Comparison of ENCODE assay signal across 9 cellular contexts in the genomic region with DNA sequence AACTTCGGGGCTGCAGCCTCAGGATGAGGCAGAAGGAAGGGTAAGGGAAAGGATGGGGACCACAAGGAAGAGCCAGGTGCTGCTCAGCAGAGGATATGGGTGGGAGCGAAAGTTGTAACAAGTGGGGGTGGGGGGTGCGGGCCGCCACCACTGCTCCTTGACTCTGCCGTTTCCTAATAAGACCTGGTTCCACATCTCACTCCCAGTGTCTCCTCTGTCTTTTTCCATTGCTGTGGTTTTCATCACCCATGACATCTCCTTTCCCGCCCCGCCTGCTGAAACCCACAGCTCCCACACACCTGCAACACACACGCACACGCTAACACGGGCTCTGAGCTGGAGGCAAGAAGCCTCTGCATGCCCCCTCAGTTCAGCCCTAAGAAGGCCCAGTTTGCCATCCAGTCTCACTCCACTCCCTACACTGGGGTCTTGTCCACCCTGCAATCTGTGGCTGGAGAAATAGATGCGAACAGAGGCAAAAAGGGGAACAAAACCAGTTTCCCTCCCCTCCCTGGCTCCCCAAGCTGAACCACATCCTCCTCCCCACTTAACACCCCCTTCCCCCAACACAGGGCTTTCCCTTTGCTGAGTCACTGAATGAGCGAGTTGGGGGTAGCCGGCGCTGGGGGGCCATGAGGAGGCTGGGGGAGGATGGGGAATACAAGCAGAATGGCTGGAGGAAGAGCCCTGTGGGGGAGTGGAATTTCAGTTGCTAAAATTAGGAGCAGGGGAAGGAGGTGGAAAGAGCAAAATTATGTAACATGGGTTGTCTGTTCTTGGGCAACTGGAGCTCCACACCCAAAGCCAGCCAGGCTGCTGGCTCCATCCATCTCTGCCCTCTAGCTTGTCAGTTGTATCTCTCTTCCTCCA. TPM values are rescaled to one million over a fixed set of nuclear protein-coding genes. Genes with fewer than 3 reads are reported as not detected.
A peak's percentile ranks its signal among the peaks of the same experiment; 100 is the strongest.
DNase-seq lines count a peak whose midpoint lies in the region; FAIRE-seq and TF ChIP-seq lines count a peak whose summit lies in the region.
"Had no signal": no experiment of that assay in that cellular context is flagged by ENCODE, and none has a peak within 500 bp of the region (broad histone marks: within the 10 kb centered on the region; RNA-seq: fewer than 3 reads in every experiment).

No MANE protein-coding gene starts in this region.

- dilution Hi-C loops in endothelial cell of umbilical vein (cut with MboI; ENCODE audit: extremely low pct_ligation_motif_present, low sequenced_read_pairs), result no loop called here

- H3K4me1 ChIP-seq in endothelial cell of umbilical vein (ENCODE audit: control insufficient read depth, extremely low read depth, insufficient read depth, low read length) (peaks cover 67% of the 10 kb centered on the region), osteoblast (ENCODE audit: insufficient read depth, low read length) (peaks cover 36% of the 10 kb centered on the region)

- intact Hi-C loops in endothelial cell of umbilical vein (cut with micrococcal nuclease), result no loop called here

- FAIRE-seq in endothelial cell of umbilical vein (lab: Jason Lieb, UNC), result peak; percentile 63
- FAIRE-seq: A204.1 had no signal

- POLR2A ChIA-PET in endothelial cell of umbilical vein (lab: Charles Lee), result interaction anchor here (0.8 kb wide), 1 partner anchor 22 kb away, joined by 3 read pairs; no protein-coding TSS in a partner anchor

- DNase-seq in activated CD4-positive, CD25-positive, alpha-beta regulatory T cell (lab: John Stamatoyannopoulos, UW), result peak in 3 of 4 experiments; percentile 26 to 41 (median 32)
- no peak for DNase-seq in activated CD4-positive, CD25-positive, alpha-beta regulatory T cell treated with anti-CD3 and anti-CD28 coated beads, Interleukin-2, amount 50 U/mL, for 72 hours
- peak; percentile 72 to 81 for DNase-seq in activated CD4-positive, alpha-beta T cell treated with anti-CD3 and anti-CD28 coated beads for 4 hours
- peak; percentile 46 for DNase-seq in endothelial cell of umbilical vein (ENCODE audit: low read depth, low spot score)
- peak; percentile 65 for DNase-seq in osteoblast (ENCODE audit: insufficient read length, low spot score, missing footprints)
- DNase-seq in HUDEP-2 (lab: John Stamatoyannopoulos, UW; ENCODE audit: unreplicated experiment in 76 of 76), result no peak
- no peak for DNase-seq in NCI-H1048 (lab: John Stamatoyannopoulos, UW)
- DNase-seq in type B pancreatic cell (ENCODE audit: extremely low spot score, unreplicated experiment), result no peak

- H3K27me3 Mint-ChIP-seq in type B pancreatic cell, result peaks cover 2% of the 10 kb centered on the region

- H2AFZ ChIP-seq in endothelial cell of umbilical vein (ENCODE audit: low read depth, low read length) (no peak overlapping the region), osteoblast (ENCODE audit: low read length) (no peak overlapping the region)

- H3K9me3 ChIP-seq in endothelial cell of umbilical vein (replicated peaks; ENCODE audit: control insufficient read depth, insufficient read depth, low read length), result no peaks in the 10 kb centered on the region
- H3K9me3 ChIP-seq in osteoblast (ENCODE audit: low read depth, low read length), result no peaks in the 10 kb centered on the region

- H4K20me1 ChIP-seq in endothelial cell of umbilical vein (replicated peaks; ENCODE audit: control insufficient read depth, extremely low read depth, insufficient read depth, low read length) (no peaks in the 10 kb centered on the region), osteoblast (ENCODE audit: insufficient read depth, low read length) (no peaks in the 10 kb centered on the region)

- H3K27me3 ChIP-seq in endothelial cell of umbilical vein (ENCODE audit: control insufficient read depth in 2 of 2, insufficient read depth in 2 of 2, low read length in 2 of 2) (no peaks in the 10 kb centered on the region), osteoblast (ENCODE audit: insufficient read depth, low read length) (no peaks in the 10 kb centered on the region)

- peaks cover 2 to 10% of the 10 kb centered on the region in 2 experiments for H3K36me3 ChIP-seq in endothelial cell of umbilical vein (ENCODE audit: control insufficient read depth in 2 of 2, extremely low read depth in 1 of 2, insufficient read depth in 2 of 2, low read length in 2 of 2)
- peaks cover 9% of the 10 kb centered on the region for H3K36me3 ChIP-seq in osteoblast (ENCODE audit: insufficient read depth, low read length)

- no TSS peak for BruUV-seq in endothelial cell of umbilical vein (replicated peaks; lab: Mats Ljungman, UMichigan)

- H3K9me3 Mint-ChIP-seq in type B pancreatic cell, result no peaks in the 10 kb centered on the region

- H3K79me2 ChIP-seq in endothelial cell of umbilical vein (ENCODE audit: control insufficient read depth, insufficient read depth, low read length) (peaks cover 7% of the 10 kb centered on the region), osteoblast (ENCODE audit: insufficient read depth, low read length) (peaks cover 5% of the 10 kb centered on the region)

- TF ChIP-seq CTCF in endothelial cell of umbilical vein (IDR thresholded peaks at IDR 0.05; ENCODE audit: extremely low read depth in 1 of 2, insufficient read depth in 1 of 2, low read depth in 1 of 2, low read length in 2 of 2) (no peak), osteoblast (IDR thresholded peaks at IDR 0.05; ENCODE audit: extremely low read depth, low read depth, low read length) (no peak), type B pancreatic cell (conservative IDR thresholded peaks at IDR 0.05) (no peak)

- CTCF ChIA-PET in endothelial cell of umbilical vein (lab: Charles Lee), result interaction anchor here (1.5 to 31.0 kb wide), 3 partner anchors 8 to 30 kb away, joined by 5 to 1517 read pairs (median 31); partner anchors contain the start of genes LST1, LTB, NCR3 and NFKBIL1

- no peak overlapping the region for H3K4me3 Mint-ChIP-seq in type B pancreatic cell

- TF ChIP-seq POLR2A in endothelial cell of umbilical vein (IDR thresholded peaks at IDR 0.05; ENCODE audit: low read depth, low read length), result no peak

- H3K4me3 ChIP-seq in endothelial cell of umbilical vein (replicated peaks in 1 of 3; ENCODE audit: insufficient read depth in 1 of 3, low read depth in 1 of 3, low read length in 3 of 3) (no peak overlapping the region), osteoblast (ENCODE audit: insufficient read depth, low read length) (no peak overlapping the region)

- peak overlapping the region; percentile 98 for H3K27ac ChIP-seq in endothelial cell of umbilical vein (ENCODE audit: insufficient read depth, low read depth, low read length)
- peak overlapping the region; percentile 64 for H3K27ac ChIP-seq in osteoblast (ENCODE audit: low read depth, low read length)

- no peak overlapping the region for H3K27ac Mint-ChIP-seq in type B pancreatic cell

- no peaks in the 10 kb centered on the region for H3K4me1 Mint-ChIP-seq in type B pancreatic cell (ENCODE audit: unreplicated experiment)

- H3K4me2 ChIP-seq in endothelial cell of umbilical vein (ENCODE audit: insufficient read depth, low read length) (peak overlapping the region; percentile 90), osteoblast (ENCODE audit: insufficient read depth, low read length) (peak overlapping the region; percentile 44)

- peaks cover 13% of the 10 kb centered on the region for H3K36me3 Mint-ChIP-seq in type B pancreatic cell

- no peaks in the 10 kb centered on the region for H3K9me1 ChIP-seq in endothelial cell of umbilical vein (replicated peaks; ENCODE audit: control insufficient read depth, extremely low read depth, insufficient read depth, low read length)

- peak overlapping the region; percentile 82 for H3K9ac ChIP-seq in endothelial cell of umbilical vein (replicated peaks; ENCODE audit: extremely low read depth, insufficient read depth, low read length)

RNA-seq across cellular contexts. Expression of gene NFKBIL1, which starts 11.5 kb away (rescaled TPM):
- total RNA-seq in endothelial cell of umbilical vein (14.6 and 15.5 TPM in 2 replicates), osteoblast (43.6 and 56.8 TPM in 2 replicates), type B pancreatic cell (ENCODE audit: low replicate concordance) (21.1 and 24.2 TPM in 2 replicates)
- 9.9 and 14.2 TPM in 2 replicates for polyA plus RNA-seq in endothelial cell of umbilical vein
- 7.1 and 11.2 TPM in 2 replicates for polyA plus RNA-seq in endothelial cell of umbilical vein (2011; cell fraction: cytosol; rRNA removed)
- 8.1 and 8.5 TPM in 2 replicates for polyA plus RNA-seq in endothelial cell of umbilical vein (2011; cell fraction: nucleus; rRNA removed)
- polyA plus RNA-seq in endothelial cell of umbilical vein (2012), result 8.4 and 10.2 TPM in 2 replicates
- 5.2 TPM in 2 replicates for polyA minus RNA-seq in endothelial cell of umbilical vein
- 13.5 TPM for polyA minus RNA-seq in endothelial cell of umbilical vein (2011; cell fraction: cytosol; rRNA and poly(A)+ RNA removed)
- polyA minus RNA-seq in endothelial cell of umbilical vein (2011; cell fraction: nucleus; rRNA and poly(A)+ RNA removed), result 2.8 and 9.3 TPM in 2 replicates

RNA-seq across cellular contexts. Expression of gene ATP6V1G2, which starts 12.5 kb away (rescaled TPM):
- total RNA-seq in endothelial cell of umbilical vein, result 0.84 and 1.4 TPM in 2 replicates
- polyA plus RNA-seq in endothelial cell of umbilical vein, result 0.64 and 0.70 TPM in 2 replicates
- 0.63 and 0.66 TPM in 2 replicates for polyA plus RNA-seq in endothelial cell of umbilical vein (2011; cell fraction: cytosol; rRNA removed)
- polyA plus RNA-seq in endothelial cell of umbilical vein (2011; cell fraction: nucleus; rRNA removed), result 2.7 and 4.2 TPM in 2 replicates
- polyA plus RNA-seq in endothelial cell of umbilical vein (2012), result 0.49 and 0.70 TPM in 2 replicates
- polyA minus RNA-seq in endothelial cell of umbilical vein, result 0.15 and 3.6 TPM in 2 replicates
- not detected for polyA minus RNA-seq in endothelial cell of umbilical vein (2011; cell fraction: cytosol; rRNA and poly(A)+ RNA removed)
- polyA minus RNA-seq in endothelial cell of umbilical vein (2011; cell fraction: nucleus; rRNA and poly(A)+ RNA removed), result 1.1 and 1.5 TPM in 2 replicates
- total RNA-seq in osteoblast, result 2.2 and 2.9 TPM in 2 replicates
- 1.6 and 5.9 TPM in 2 replicates for total RNA-seq in type B pancreatic cell (ENCODE audit: low replicate concordance)

RNA-seq across cellular contexts. Expression of gene LTA, which starts 13.2 kb away (rescaled TPM):
- total RNA-seq in endothelial cell of umbilical vein (0.46 TPM in 1 of 2 replicates, not detected in the other), osteoblast (not detected in 2 replicates), type B pancreatic cell (ENCODE audit: low replicate concordance) (0.22 TPM in 1 of 2 replicates, not detected in the other)
- polyA plus RNA-seq in endothelial cell of umbilical vein, result 0.08 TPM in 1 of 2 replicates, not detected in the other
- 0.08 TPM in 1 of 2 replicates, not detected in the other for polyA plus RNA-seq in endothelial cell of umbilical vein (2011; cell fraction: cytosol; rRNA removed)
- 0.13 and 0.15 TPM in 2 replicates for polyA plus RNA-seq in endothelial cell of umbilical vein (2011; cell fraction: nucleus; rRNA removed)
- not detected in 2 replicates for polyA plus RNA-seq in endothelial cell of umbilical vein (2012)
- polyA minus RNA-seq in endothelial cell of umbilical vein, result 0.27 TPM in 1 of 2 replicates, not detected in the other
- polyA minus RNA-seq in endothelial cell of umbilical vein (2011; cell fraction: cytosol; rRNA and poly(A)+ RNA removed), result not detected
- polyA minus RNA-seq in endothelial cell of umbilical vein (2011; cell fraction: nucleus; rRNA and poly(A)+ RNA removed), result not detected in 2 replicates

RNA-seq across cellular contexts. Expression of gene TNF, which starts 16.5 kb away (rescaled TPM):
- total RNA-seq in endothelial cell of umbilical vein (not detected in 2 replicates), osteoblast (not detected in 2 replicates), type B pancreatic cell (ENCODE audit: low replicate concordance) (not detected in 2 replicates)
- polyA plus RNA-seq in endothelial cell of umbilical vein, result not detected in 2 replicates
- polyA plus RNA-seq in endothelial cell of umbilical vein (2011; cell fraction: cytosol; rRNA removed), result not detected in 2 replicates
- polyA plus RNA-seq in endothelial cell of umbilical vein (2011; cell fraction: nucleus; rRNA removed), result not detected in 2 replicates
- not detected in 2 replicates for polyA plus RNA-seq in endothelial cell of umbilical vein (2012)
- not detected in 2 replicates for polyA minus RNA-seq in endothelial cell of umbilical vein
- polyA minus RNA-seq in endothelial cell of umbilical vein (2011; cell fraction: cytosol; rRNA and poly(A)+ RNA removed), result not detected
- not detected in 2 replicates for polyA minus RNA-seq in endothelial cell of umbilical vein (2011; cell fraction: nucleus; rRNA and poly(A)+ RNA removed)

RNA-seq across cellular contexts. Expression of gene DDX39B, which starts 17.1 kb away (rescaled TPM):
- total RNA-seq in endothelial cell of umbilical vein, result 453 and 481 TPM in 2 replicates
- 722 and 766 TPM in 2 replicates for polyA plus RNA-seq in endothelial cell of umbilical vein
- polyA plus RNA-seq in endothelial cell of umbilical vein (2011; cell fraction: cytosol; rRNA removed), result 462 and 465 TPM in 2 replicates
- polyA plus RNA-seq in endothelial cell of umbilical vein (2011; cell fraction: nucleus; rRNA removed), result 1,430 and 1,543 TPM in 2 replicates
- polyA plus RNA-seq in endothelial cell of umbilical vein (2012), result 283 and 357 TPM in 2 replicates
- polyA minus RNA-seq in endothelial cell of umbilical vein, result 941 and 1,099 TPM in 2 replicates
- polyA minus RNA-seq in endothelial cell of umbilical vein (2011; cell fraction: cytosol; rRNA and poly(A)+ RNA removed), result 284 TPM
- 394 and 502 TPM in 2 replicates for polyA minus RNA-seq in endothelial cell of umbilical vein (2011; cell fraction: nucleus; rRNA and poly(A)+ RNA removed)
- total RNA-seq in osteoblast, result 240 and 262 TPM in 2 replicates
- 410 and 636 TPM in 2 replicates for total RNA-seq in type B pancreatic cell (ENCODE audit: low replicate concordance)

Comparison
In these comparisons a context has a peak if more than half of its experiments do, and no peak if none do; other contexts are left out.
1. DNase-seq: peak in activated CD4-positive, CD25-positive, alpha-beta regulatory T cell (3 of 4), activated CD4-positive, alpha-beta T cell treated with anti-CD3 and anti-CD28 coated beads for 4 hours (2 of 2), endothelial cell of umbilical vein (single experiment) and osteoblast (single experiment); none in activated CD4-positive, CD25-positive, alpha-beta regulatory T cell treated with anti-CD3 and anti-CD28 coated beads, Interleukin-2, amount 50 U/mL, for 72 hours (single experiment), HUDEP-2 (0 of 76), NCI-H1048 (single experiment) and type B pancreatic cell (single experiment).